In genomic region chrX:142089193-142089592, GRCh38 we compare ENCODE assay signal across 13 cellular contexts.
A peak's percentile ranks its signal among the peaks of the same experiment; 100 is the strongest.
DNase-seq lines count a peak whose midpoint lies in the region; ATAC-seq and TF ChIP-seq lines count a peak whose summit lies in the region.
"Had no signal": no experiment of that assay in that cellular context is flagged by ENCODE, and none has a peak within 500 bp of the region (broad histone marks: within the 10 kb centered on the region; RNA-seq: fewer than 3 reads in every experiment).

No MANE protein-coding gene starts in this region.

- no peaks in the 10 kb centered on the region for H3K9me3 ChIP-seq in fibroblast of lung (ENCODE audit: control insufficient read depth, insufficient read depth, low read depth, low read length)
- H3K9me3 ChIP-seq: BLaER1 had no signal

- H3K27me3 ChIP-seq in fibroblast of lung (ENCODE audit: control insufficient read depth, insufficient read depth, low read length), result no peaks in the 10 kb centered on the region

- H3K9me3 Mint-ChIP-seq in stimulated activated effector memory CD8-positive, alpha-beta T cell treated with anti-CD3 and anti-CD28 coated beads, Interleukin-12 subunit alpha, Interleukin-12 subunit beta, amount 100 ng/mL, for 72 hours, result peaks cover 3% of the 10 kb centered on the region
- H3K9me3 Mint-ChIP-seq in effector memory CD8-positive, alpha-beta T cell, result no peaks in the 10 kb centered on the region

- no peak overlapping the region for H2AFZ ChIP-seq in fibroblast of lung (ENCODE audit: low read length)

- no peaks in the 10 kb centered on the region for H3K79me2 ChIP-seq in fibroblast of lung (ENCODE audit: control insufficient read depth, insufficient read depth, low read length)

- no peak overlapping the region for H3K9ac ChIP-seq in fibroblast of lung (ENCODE audit: insufficient read depth, low read length)
- H3K9ac ChIP-seq: BLaER1 had no signal

- H3K27ac Mint-ChIP-seq in stimulated activated effector memory CD8-positive, alpha-beta T cell treated with anti-CD3 and anti-CD28 coated beads, Interleukin-12 subunit alpha, Interleukin-12 subunit beta, amount 100 ng/mL, for 72 hours, result no peak overlapping the region
- no peak overlapping the region for H3K27ac Mint-ChIP-seq in effector memory CD8-positive, alpha-beta T cell

- H4K20me1 ChIP-seq in fibroblast of lung (ENCODE audit: control insufficient read depth, extremely low read depth, insufficient read depth, low read length), result no peaks in the 10 kb centered on the region
- H4K20me1 ChIP-seq: BLaER1 had no signal

- no peak overlapping the region for H3K4me3 ChIP-seq in fibroblast of lung (replicated peaks in 1 of 4; ENCODE audit: control extremely low read depth in 1 of 4, insufficient read depth in 1 of 4, low read depth in 3 of 4, low read length in 4 of 4)
- H3K4me3 ChIP-seq: BLaER1 had no signal

- ATAC-seq in stimulated activated effector memory CD8-positive, alpha-beta T cell treated with anti-CD3 and anti-CD28 coated beads, Interleukin-12 subunit alpha, Interleukin-12 subunit beta, amount 100 ng/mL, for 72 hours, result no peak
- ATAC-seq in GM21576 (IDR thresholded peaks at IDR 0.05; ENCODE audit: unreplicated experiment), result no peak
- ATAC-seq in effector memory CD8-positive, alpha-beta T cell (replicated peaks), result no peak
- ATAC-seq: activated CD4-positive, CD25-positive, alpha-beta regulatory T cell treated with anti-CD3 and anti-CD28 coated beads, Interleukin-2, amount 50 U/mL, for 24 hours; left ventricle myocardium superior had no signal

- DNase-seq in NCI-H748 (lab: John Stamatoyannopoulos, UW; ENCODE audit: unreplicated experiment) (peak; percentile 45), NCI-H748 treated with DMSO at 0.1 percent for 48 hours (lab: John Stamatoyannopoulos, UW) (no peak), OCI-M1 (lab: John Stamatoyannopoulos, UW) (peak; percentile 0), fibroblast of lung (ENCODE audit: low read depth in 2 of 2) (peak; percentile 3 to 48), stromal cell of bone marrow (ENCODE audit: low read depth) (peak; percentile 12)
- no peak for DNase-seq in stimulated activated effector memory CD8-positive, alpha-beta T cell treated with anti-CD3 and anti-CD28 coated beads, Interleukin-12 subunit alpha, Interleukin-12 subunit beta, amount 100 ng/mL, for 72 hours (ENCODE audit: low spot score in 2 of 2)
- no peak for DNase-seq in effector memory CD8-positive, alpha-beta T cell
- DNase-seq: left ventricle myocardium superior, NCI-H2029 had no signal

- no peak overlapping the region for H3K4me2 ChIP-seq in fibroblast of lung (ENCODE audit: extremely low read depth, insufficient read depth, low read length)
- H3K4me2 ChIP-seq: BLaER1 had no signal

- H3K4me3 Mint-ChIP-seq in stimulated activated effector memory CD8-positive, alpha-beta T cell treated with anti-CD3 and anti-CD28 coated beads, Interleukin-12 subunit alpha, Interleukin-12 subunit beta, amount 100 ng/mL, for 72 hours, result no peak overlapping the region
- H3K4me3 Mint-ChIP-seq in effector memory CD8-positive, alpha-beta T cell, result no peak overlapping the region
- H3K4me3 Mint-ChIP-seq: central memory CD8-positive, alpha-beta T cell had no signal

- H3K27me3 Mint-ChIP-seq in effector memory CD8-positive, alpha-beta T cell, result no peaks in the 10 kb centered on the region
- H3K27me3 Mint-ChIP-seq: central memory CD8-positive, alpha-beta T cell had no signal

- H3K4me1 ChIP-seq in fibroblast of lung (ENCODE audit: control insufficient read depth, extremely low read depth, insufficient read depth, low read length), result no peaks in the 10 kb centered on the region
- H3K4me1 ChIP-seq: BLaER1 had no signal

- no peaks in the 10 kb centered on the region for H3K36me3 ChIP-seq in fibroblast of lung (ENCODE audit: control insufficient read depth, insufficient read depth, low read length)
- H3K36me3 ChIP-seq: BLaER1 had no signal

- H3K36me3 Mint-ChIP-seq in stimulated activated effector memory CD8-positive, alpha-beta T cell treated with anti-CD3 and anti-CD28 coated beads, Interleukin-12 subunit alpha, Interleukin-12 subunit beta, amount 100 ng/mL, for 72 hours, result no peaks in the 10 kb centered on the region
- no peaks in the 10 kb centered on the region for H3K36me3 Mint-ChIP-seq in effector memory CD8-positive, alpha-beta T cell (ENCODE audit: insufficient read depth)

- peak; percentile 42 to 57 for TF ChIP-seq CTCF in fibroblast of lung (conservative IDR thresholded peaks at IDR 0.05 in 1 of 2, IDR thresholded peaks at IDR 0.05 in 1 of 2; ENCODE audit: low read depth in 1 of 2, low read length in 2 of 2)

- H3K27ac ChIP-seq in fibroblast of lung (ENCODE audit: insufficient read depth, low read length), result no peak overlapping the region
- H3K27ac ChIP-seq: BLaER1 had no signal

- H3K4me1 Mint-ChIP-seq in stimulated activated effector memory CD8-positive, alpha-beta T cell treated with anti-CD3 and anti-CD28 coated beads, Interleukin-12 subunit alpha, Interleukin-12 subunit beta, amount 100 ng/mL, for 72 hours, result no peaks in the 10 kb centered on the region
- H3K4me1 Mint-ChIP-seq in effector memory CD8-positive, alpha-beta T cell (ENCODE audit: low read depth in 2 of 2), result no peaks in the 10 kb centered on the region
- H3K4me1 Mint-ChIP-seq: central memory CD8-positive, alpha-beta T cell had no signal

Comparison
In these comparisons a context has a peak if more than half of its experiments do, and no peak if none do; other contexts are left out.
1. DNase-seq: peak in NCI-H748 (single experiment), OCI-M1 (single experiment), fibroblast of lung (2 of 2) and stromal cell of bone marrow (single experiment); none in NCI-H748 treated with DMSO at 0.1 percent for 48 hours (single experiment), stimulated activated effector memory CD8-positive, alpha-beta T cell treated with anti-CD3 and anti-CD28 coated beads, Interleukin-12 subunit alpha, Interleukin-12 subunit beta, amount 100 ng/mL, for 72 hours (0 of 2) and effector memory CD8-positive, alpha-beta T cell (0 of 3).